Comparison of ENCODE assay signal across 23 cellular contexts in the genomic region with DNA sequence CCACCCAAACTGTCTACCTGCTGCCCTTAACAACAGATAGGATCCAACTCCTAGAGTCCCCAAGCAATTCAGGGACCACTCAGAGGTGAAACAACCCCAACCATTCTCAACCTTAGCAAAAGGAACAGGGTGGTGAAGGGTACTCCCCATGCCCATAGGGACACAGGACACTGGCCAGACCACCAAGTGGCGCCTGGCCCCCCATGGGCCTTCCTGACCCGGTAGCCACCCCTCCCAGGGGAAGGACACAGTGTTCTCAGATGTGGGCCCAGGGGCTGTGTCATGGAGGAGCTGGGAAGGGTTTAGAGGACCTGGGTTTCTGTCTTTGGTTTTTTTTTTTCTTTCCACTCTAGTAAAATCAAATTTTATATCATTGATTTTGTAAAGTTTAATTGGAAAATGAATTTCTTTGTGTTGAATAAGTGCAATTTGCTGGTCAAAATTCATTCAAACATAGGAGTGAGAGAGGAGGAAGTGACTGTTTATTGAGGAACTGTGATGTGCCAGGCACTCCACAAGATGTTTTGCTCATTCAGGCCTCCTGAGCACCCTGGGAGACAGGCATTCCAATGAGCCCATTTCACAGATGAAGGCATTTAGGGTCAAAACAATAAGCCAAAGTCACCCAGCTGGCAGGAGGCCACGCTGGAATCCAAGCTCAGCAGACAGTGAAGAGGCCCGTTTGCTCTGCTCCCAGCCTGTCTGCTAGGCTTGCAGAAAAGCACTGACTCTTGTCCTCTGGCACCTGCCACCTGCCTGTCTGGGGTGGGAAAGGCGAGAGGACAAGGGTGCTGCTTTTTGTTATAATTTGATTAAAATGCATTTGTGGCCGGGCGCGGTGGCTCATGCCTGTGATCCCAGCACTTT. TPM values are rescaled to one million over a fixed set of nuclear protein-coding genes. Genes with fewer than 3 reads are reported as not detected.
A peak's percentile ranks its signal among the peaks of the same experiment; 100 is the strongest.
DNase-seq lines count a peak whose midpoint lies in the region; ATAC-seq and TF ChIP-seq lines count a peak whose summit lies in the region.
"Had no signal": no experiment of that assay in that cellular context is flagged by ENCODE, and none has a peak within 500 bp of the region (broad histone marks: within the 10 kb centered on the region; RNA-seq: fewer than 3 reads in every experiment).

No MANE protein-coding gene starts in this region.

- peaks cover 82 to 86% of the 10 kb centered on the region in 2 experiments for H3K4me1 ChIP-seq in neutrophil (ENCODE audit: control insufficient read depth in 1 of 2, insufficient read depth in 1 of 2, low read depth in 1 of 2, low read length in 1 of 2)

- H3K4me3 Mint-ChIP-seq in T-helper 17 cell: no peak overlapping the region
- H3K4me3 Mint-ChIP-seq: CD8-positive, alpha-beta T cell; T-helper 1 cell treated with Interleukin-12 subunit alpha and Interleukin-12 subunit beta and Interleukin-4 antibody, amounts not matched to agents 30 μg/mL and 1 μg/mL, for 36 hours had no signal

- ATAC-seq in T-helper 17 cell: no peak
- ATAC-seq: body of pancreas; CD8-positive, alpha-beta T cell; left colon; PC-3; psoas muscle had no signal

- TF ChIP-seq EP300 in Ishikawa (IDR thresholded peaks at IDR 0.05; ENCODE audit: borderline replicate concordance): no peak

- H3K27me3 Mint-ChIP-seq in T-helper 17 cell: peaks cover 4% of the 10 kb centered on the region

- H3K4me1 Mint-ChIP-seq in T-helper 17 cell: peaks cover 10% of the 10 kb centered on the region

- peak overlapping the region; percentile 41 for H3K27ac Mint-ChIP-seq in T-helper 17 cell
- H3K27ac Mint-ChIP-seq: CD8-positive, alpha-beta T cell; T-helper 1 cell treated with Interleukin-12 subunit alpha and Interleukin-12 subunit beta and Interleukin-4 antibody, amounts not matched to agents 30 μg/mL and 1 μg/mL, for 36 hours had no signal

- no peaks in the 10 kb centered on the region for H3K36me3 ChIP-seq in neutrophil

- H3K4me3 ChIP-seq in neutrophil (ENCODE audit: low read depth in 1 of 2, low read length in 1 of 2): peak overlapping the region in 1 of 2 experiments; percentile 43
- H3K4me3 ChIP-seq: body of pancreas, dorsolateral prefrontal cortex, hepatocyte, psoas muscle had no signal

- TF ChIP-seq CTCF in neutrophil (IDR thresholded peaks at IDR 0.05): no peak

- H3K36me3 Mint-ChIP-seq in T-helper 17 cell (ENCODE audit: low read depth): no peaks in the 10 kb centered on the region
- H3K36me3 Mint-ChIP-seq: CD8-positive, alpha-beta T cell had no signal

- H3K9me3 ChIP-seq in T-helper 17 cell (ENCODE audit: control insufficient read depth, low read length, poor library complexity, severe bottlenecking) (no peaks in the 10 kb centered on the region), neutrophil (no peaks in the 10 kb centered on the region)
- H3K9me3 ChIP-seq: body of pancreas, psoas muscle had no signal

- peak overlapping the region; percentile 86 for H3K27ac ChIP-seq in neutrophil
- H3K27ac ChIP-seq: dorsolateral prefrontal cortex, hepatocyte, psoas muscle had no signal

- DNase-seq in DMS79 treated with DMSO at 0.1 percent for 48 hours (lab: John Stamatoyannopoulos, UW): peak; percentile 14
- DNase-seq in DMS79 (lab: John Stamatoyannopoulos, UW): no peak
- DNase-seq in T-helper 17 cell: no peak
- DNase-seq in nucleus accumbens (lab: John Stamatoyannopoulos, UW): no peak
- no peak for DNase-seq in anterior cingulate cortex (lab: John Stamatoyannopoulos, UW)
- DNase-seq in hippocampal formation (lab: John Stamatoyannopoulos, UW): no peak
- DNase-seq: 8988T; activated naive CD4-positive, alpha-beta T cell; body of pancreas; CD8-positive, alpha-beta T cell; dorsolateral prefrontal cortex; left colon; NCI-H1092; NCI-H2227 treated with DMSO at 0.1 percent for 48 hours; PC-3; psoas muscle had no signal

- no peaks in the 10 kb centered on the region for H3K27me3 ChIP-seq in neutrophil
- H3K27me3 ChIP-seq: body of pancreas, dorsolateral prefrontal cortex, hepatocyte had no signal

- no peak for TF ChIP-seq RAD21 in Ishikawa (IDR thresholded peaks at IDR 0.05; ENCODE audit: low read depth)

TF ChIP-seq in Ishikawa, 13 proteins besides CTCF, POLR2A, EP300 and RAD21:
- peak; percentile 19; the same call in 1 of the 2 replicates for TF ChIP-seq NFIC (IDR thresholded peaks at IDR 0.05)
- TF ChIP-seq EGR1 (IDR thresholded peaks at IDR 0.05): no peak

RNA-seq across cellular contexts. Expression of gene SLC25A39, which starts 9.9 kb away (rescaled TPM):
- total RNA-seq in T-helper 17 cell: 10 to 100 TPM; 75.9 to 76.5 TPM

RNA-seq across cellular contexts. Expression of gene GRN, which starts 10.6 kb away (rescaled TPM):
- total RNA-seq in T-helper 17 cell: 10 to 100 TPM; 31.7 to 47.7 TPM

RNA-seq across cellular contexts. Expression of gene RUNDC3A, which starts 26.1 kb away (rescaled TPM):
- total RNA-seq in T-helper 17 cell: under 1 TPM; 0.37 to 0.55 TPM
- total RNA-seq: fibroblast of lung had no signal

RNA-seq across cellular contexts. Expression of gene FAM171A2, which starts 29.1 kb away (rescaled TPM):
- under 1 TPM; 0.07 to 0.31 TPM for total RNA-seq in T-helper 17 cell

RNA-seq across cellular contexts. Expression of gene ITGA2B, which starts 54.9 kb away (rescaled TPM):
- 100 to 1,000 TPM in 1 of 2 donors, 1 to 10 TPM in 1; 8.9 to 297 TPM for total RNA-seq in T-helper 17 cell
- total RNA-seq: HT1080, myocyte had no signal
